In the genomic region with DNA sequence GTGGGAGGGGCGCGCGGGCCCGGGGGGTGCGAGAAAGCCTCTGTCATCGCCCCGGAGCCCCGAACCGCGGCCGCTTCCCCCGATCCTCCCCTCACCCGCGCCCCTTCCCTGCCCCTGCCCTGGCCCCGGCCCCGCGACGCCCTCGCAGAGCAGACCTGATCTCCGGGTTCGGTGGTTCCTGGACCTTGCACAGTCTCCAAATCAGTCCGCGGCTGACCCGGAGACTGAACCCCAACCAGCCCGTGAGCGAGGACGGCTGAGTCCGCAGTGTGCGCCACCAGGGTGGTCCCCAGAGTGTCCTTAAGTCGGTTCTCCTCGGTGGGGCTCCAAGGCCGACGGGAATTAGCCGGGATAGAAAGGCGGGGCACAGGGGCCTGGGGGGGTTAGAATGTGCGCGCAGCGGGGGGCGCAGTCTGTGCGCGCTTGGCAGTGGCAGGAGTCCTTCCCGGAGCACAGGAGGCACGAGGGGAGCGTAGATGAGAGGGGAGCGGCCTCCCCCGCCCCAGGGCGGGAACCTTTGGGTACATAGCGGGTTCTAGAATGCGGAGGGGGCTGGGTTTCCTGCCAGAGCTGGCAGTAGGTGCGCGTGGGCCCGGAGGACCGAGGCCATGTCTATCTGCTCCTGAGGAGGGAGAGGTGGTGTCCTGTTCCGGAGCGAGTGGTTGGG, we compare ENCODE assay signal across 8 cellular contexts. TPM values are rescaled to one million over a fixed set of nuclear protein-coding genes. Genes with fewer than 3 reads are reported as not detected.
DNase-seq lines count a peak whose midpoint lies in the region; ATAC-seq and TF ChIP-seq lines count a peak whose summit lies in the region.

No MANE protein-coding gene starts in this region.

- no TSS peak for BruUV-seq in Calu3 (replicated peaks; lab: Mats Ljungman, UMichigan)

- TF ChIP-seq CTCF in Calu3 (IDR thresholded peaks at IDR 0.05; ENCODE audit: unreplicated experiment) (no peak), SK-N-SH (IDR thresholded peaks at IDR 0.05) (no peak), mesothelial cell of epicardium (IDR thresholded peaks at IDR 0.05; ENCODE audit: unreplicated experiment) (no peak), upper lobe of left lung (IDR thresholded peaks at IDR 0.05) (no peak)

- H3K9me3 Mint-ChIP-seq in Calu3 (ENCODE audit: low read depth, unreplicated experiment), result no peaks in the 10 kb centered on the region
- H3K9me3 Mint-ChIP-seq in mesothelial cell of epicardium, result no peaks in the 10 kb centered on the region

- H3K4me3 Mint-ChIP-seq in Calu3 (ENCODE audit: low read depth, unreplicated experiment) (peak overlapping the region; percentile 75), mesothelial cell of epicardium (peak overlapping the region; percentile 78)

- H3K36me3 ChIP-seq in H7 (replicated peaks; ENCODE audit: control insufficient read depth, insufficient read depth, low read length) (no peaks in the 10 kb centered on the region), SK-N-SH (replicated peaks in 1 of 2; ENCODE audit: control insufficient read depth in 1 of 2, insufficient read depth in 2 of 2, low read length in 1 of 2) (no peaks in the 10 kb centered on the region), duodenal mucosa (ENCODE audit: control insufficient read depth in 1 of 2, insufficient read depth in 2 of 2, low read length in 2 of 2) (peaks cover 0 to 5% of the 10 kb centered on the region in 2 donors), upper lobe of left lung (peaks cover 0 to 13% (median 4%) of the 10 kb centered on the region in 4 donors)

- H3K27me3 Mint-ChIP-seq in Calu3 (ENCODE audit: unreplicated experiment) (no peaks in the 10 kb centered on the region), mesothelial cell of epicardium (ENCODE audit: low read depth) (no peaks in the 10 kb centered on the region)

- no peaks in the 10 kb centered on the region for H3K79me2 ChIP-seq in SK-N-SH (ENCODE audit: insufficient read depth)

- no peaks in the 10 kb centered on the region for H4K20me1 ChIP-seq in SK-N-SH (ENCODE audit: insufficient read depth)

- peak overlapping the region; percentile 93 for H3K4me2 ChIP-seq in SK-N-SH

- H3K4me1 ChIP-seq in SK-N-SH (ENCODE audit: control insufficient read depth in 1 of 2, insufficient read depth in 2 of 2, low read depth in 1 of 2, low read length in 1 of 2) (peaks cover 0 to 4% of the 10 kb centered on the region in 2 experiments; a peak in 1 of 4 replicates), duodenal mucosa (ENCODE audit: control insufficient read depth in 1 of 2, insufficient read depth in 2 of 2, low read length in 2 of 2) (peaks cover 5% of the 10 kb centered on the region in 2 donors), upper lobe of left lung (peaks cover 3 to 26% (median 18%) of the 10 kb centered on the region in 4 donors)

- H3K36me3 Mint-ChIP-seq in Calu3 (ENCODE audit: insufficient read depth, unreplicated experiment) (peaks cover 16% of the 10 kb centered on the region), mesothelial cell of epicardium (no peaks in the 10 kb centered on the region)

- no peaks in the 10 kb centered on the region for H3K4me1 Mint-ChIP-seq in Calu3 (ENCODE audit: low read depth, unreplicated experiment)
- H3K4me1 Mint-ChIP-seq in mesothelial cell of epicardium, result peaks cover 5% of the 10 kb centered on the region

- no peak for TF ChIP-seq RAD21 in SK-N-SH (IDR thresholded peaks at IDR 0.05; ENCODE audit: low read length)

- POLR2A ChIA-PET in SK-N-SH (lab: Yijun Ruan, JAX), result no interaction called here

- no peak for DNase-seq in Calu3
- peak; percentile 94 for DNase-seq in H7
- DNase-seq in SK-N-SH, result peak; percentile 79
- no peak for DNase-seq in mesothelial cell of epicardium (ENCODE audit: low spot score in 2 of 2, unreplicated experiment in 2 of 2)
- DNase-seq in upper lobe of left lung, result peak in 1 of 2 donors; percentile 90
- no peak for DNase-seq in globus pallidus (ENCODE audit: low spot score)
- no peak for DNase-seq in activated gamma-delta T cell treated with Interleukin-2 at 50 U/mL for 16 hours

- no peaks in the 10 kb centered on the region for H3K9me2 ChIP-seq in SK-N-SH

- peak; percentile 43 to 54 for ATAC-seq in upper lobe of left lung (ENCODE audit: low FRiP score in 2 of 2)

- H3K9ac ChIP-seq in SK-N-SH, result peak overlapping the region; percentile 84
- H3K9ac ChIP-seq in duodenal mucosa (ENCODE audit: low read depth in 1 of 2, low read length in 2 of 2), result peak overlapping the region; percentile 54 to 63

- peak overlapping the region; percentile 97; the same call in 1 of the 2 replicates for H2AFZ ChIP-seq in SK-N-SH (ENCODE audit: low read depth)

- no peaks in the 10 kb centered on the region for H3K9me3 ChIP-seq in SK-N-SH
- H3K9me3 ChIP-seq in duodenal mucosa (ENCODE audit: control insufficient read depth in 1 of 2, low read length in 2 of 2), result no peaks in the 10 kb centered on the region
- no peaks in the 10 kb centered on the region for H3K9me3 ChIP-seq in upper lobe of left lung

- peak overlapping the region; percentile 72 for H3K4me3 ChIP-seq in H7 (ENCODE audit: insufficient read depth, low read depth, low read length)
- H3K4me3 ChIP-seq in SK-N-SH (ENCODE audit: low read depth in 2 of 2, low read length in 1 of 2), result peak overlapping the region; percentile 68 to 85
- peak overlapping the region; percentile 75 to 79 for H3K4me3 ChIP-seq in duodenal mucosa (ENCODE audit: low read depth in 1 of 2, low read length in 2 of 2)
- H3K4me3 ChIP-seq in upper lobe of left lung, result peak overlapping the region; percentile 75 to 86 (median 84)

- no peaks in the 10 kb centered on the region for H3K27me3 ChIP-seq in H7 (ENCODE audit: control insufficient read depth, insufficient read depth, low read length)
- H3K27me3 ChIP-seq in SK-N-SH (ENCODE audit: insufficient read depth), result no peaks in the 10 kb centered on the region
- no peaks in the 10 kb centered on the region for H3K27me3 ChIP-seq in duodenal mucosa (ENCODE audit: control insufficient read depth in 1 of 2, insufficient read depth in 2 of 2, low read length in 2 of 2)
- no peaks in the 10 kb centered on the region for H3K27me3 ChIP-seq in upper lobe of left lung

- H3K27ac Mint-ChIP-seq in Calu3 (ENCODE audit: unreplicated experiment) (no peak overlapping the region), mesothelial cell of epicardium (peak overlapping the region; percentile 61)

- H3F3A ChIP-seq in SK-N-SH (replicated peaks; ENCODE audit: insufficient read depth), result peaks cover 19% of the 10 kb centered on the region

- intact Hi-C loops in Calu3 (cut with micrococcal nuclease; ENCODE audit: unreplicated experiment), result no loop called here

- TF ChIP-seq POLR2A in upper lobe of left lung (IDR thresholded peaks at IDR 0.05), result no peak

- 26% methylated on average over 36 of the region's 55 CpGs for WGBS in SK-N-SH (ENCODE audit: low lambda C conversion rate)
- WGBS in upper lobe of left lung, 2 donors, result 5 to 8% methylated on average over 24 to 48 of the region's 55 CpGs

- CTCF ChIA-PET in Calu3 (lab: Charles Lee) (no interaction called here), SK-N-SH (lab: Yijun Ruan, JAX) (interaction anchor here (0.7 to 4.0 kb wide), 11 partner anchors 10 to 269 kb away, joined by 3 to 64 read pairs (median 4); a partner anchor contains a TSS)

- H3K27ac ChIP-seq in SK-N-SH (ENCODE audit: low read depth in 2 of 2, low read length in 1 of 2) (no peak overlapping the region; a peak in 1 of 4 replicates), duodenal mucosa (ENCODE audit: low read depth, low read length) (peak overlapping the region; percentile 56), upper lobe of left lung (peak overlapping the region; percentile 84 to 93 (median 88))

- TF ChIP-seq EP300 in SK-N-SH (IDR thresholded peaks at IDR 0.05; ENCODE audit: borderline replicate concordance in 1 of 2, low read depth in 1 of 2, low read length in 1 of 2) (no peak), upper lobe of left lung (IDR thresholded peaks at IDR 0.05) (no peak)

TF ChIP-seq in SK-N-SH, 30 proteins besides CTCF, POLR2A, EP300 and RAD21:
- TF ChIP-seq, protein P1, sequence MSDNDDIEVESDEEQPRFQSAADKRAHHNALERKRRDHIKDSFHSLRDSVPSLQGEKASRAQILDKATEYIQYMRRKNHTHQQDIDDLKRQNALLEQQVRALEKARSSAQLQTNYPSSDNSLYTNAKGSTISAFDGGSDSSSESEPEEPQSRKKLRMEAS (IDR thresholded peaks at IDR 0.05; ENCODE audit: low read depth), result 0 out of 2 replicates have a peak, but pooled peaks have one; percentile 4
- no peak for TF ChIP-seq EZH2phosphoT487 (IDR thresholded peaks at IDR 0.05; ENCODE audit: borderline replicate concordance, low read depth)

RNA-seq across cellular contexts. Expression of a gene that starts 0.8 kb away (rescaled TPM):
- total RNA-seq in Calu3 (2022) (6.8 and 7.7 TPM in 2 replicates), mesothelial cell of epicardium (5.2 to 6.6 TPM (median 5.9 TPM) in 3 replicates), upper lobe of left lung (10 to 100 TPM in 4 of 6 donors, 1 to 10 TPM in 2; 4.8 to 38.8 (median 14.0) TPM)
- 29.4 and 35.0 TPM in 2 replicates for total RNA-seq in H7 (2014; rRNA removed; shearing (Covaris generic))
- 5.0 and 7.8 TPM in 2 replicates for polyA plus RNA-seq in SK-N-SH (2012; rRNA removed)
- 1.8 and 4.1 TPM in 2 replicates for polyA plus RNA-seq in SK-N-SH (2012; cell fraction: cytosol; rRNA removed)
- polyA plus RNA-seq in SK-N-SH (2012; cell fraction: nucleus; rRNA removed), result 15.1 and 16.8 TPM in 2 replicates

RNA-seq across cellular contexts. Expression of a gene that starts 14.1 kb away (rescaled TPM):
- total RNA-seq in Calu3 (2022) (321 and 367 TPM in 2 replicates), mesothelial cell of epicardium (443 to 471 TPM (median 467 TPM) in 3 replicates), upper lobe of left lung (100 to 1,000 TPM in 4 of 6 donors, 10 to 100 TPM in 2; 73.3 to 222 (median 177) TPM)
- total RNA-seq in H7 (2014; rRNA removed; shearing (Covaris generic)), result 798 and 1,235 TPM in 2 replicates
- 64.6 and 79.5 TPM in 2 replicates for polyA plus RNA-seq in SK-N-SH (2012; rRNA removed)
- polyA plus RNA-seq in SK-N-SH (2012; cell fraction: cytosol; rRNA removed), result 101 and 156 TPM in 2 replicates
- polyA plus RNA-seq in SK-N-SH (2012; cell fraction: nucleus; rRNA removed), result 59.7 and 115 TPM in 2 replicates

RNA-seq across cellular contexts. Expression of a gene that starts 20.8 kb away (rescaled TPM):
- 35.4 and 36.5 TPM in 2 replicates for total RNA-seq in Calu3 (2022)
- total RNA-seq in H7 (2014; rRNA removed; shearing (Covaris generic)), result 66.5 and 76.6 TPM in 2 replicates
- polyA plus RNA-seq in SK-N-SH (2012; rRNA removed), result 36.6 and 51.3 TPM in 2 replicates
- polyA plus RNA-seq in SK-N-SH (2012; cell fraction: cytosol; rRNA removed), result 20.8 and 32.1 TPM in 2 replicates
- polyA plus RNA-seq in SK-N-SH (2012; cell fraction: nucleus; rRNA removed), result 26.9 and 52.8 TPM in 2 replicates
- total RNA-seq in mesothelial cell of epicardium, result 20.7 to 22.6 TPM (median 21.6 TPM) in 3 replicates
- 10 to 100 TPM; 21.7 to 70.1 (median 50.6) TPM for total RNA-seq in upper lobe of left lung

RNA-seq across cellular contexts. Expression of a gene that starts 46.4 kb away (rescaled TPM):
- total RNA-seq in Calu3 (2022), result 52.4 and 53.2 TPM in 2 replicates
- total RNA-seq in H7 (2014; rRNA removed; shearing (Covaris generic)), result 82.3 and 113 TPM in 2 replicates
- 57.2 and 73.7 TPM in 2 replicates for polyA plus RNA-seq in SK-N-SH (2012; rRNA removed)
- 26.1 and 39.0 TPM in 2 replicates for polyA plus RNA-seq in SK-N-SH (2012; cell fraction: cytosol; rRNA removed)
- 102 and 199 TPM in 2 replicates for polyA plus RNA-seq in SK-N-SH (2012; cell fraction: nucleus; rRNA removed)
- 35.2 to 38.3 TPM (median 37.2 TPM) in 3 replicates for total RNA-seq in mesothelial cell of epicardium
- 100 to 1,000 TPM in 1 of 6 donors, 10 to 100 TPM in 5; 47.8 to 105 (median 76.8) TPM for total RNA-seq in upper lobe of left lung

Comparison
In these comparisons a context has a peak if more than half of its experiments do, and no peak if none do; other contexts are left out.
1. DNase-seq: peak in H7 (single experiment) and SK-N-SH (single experiment); none in Calu3 (single experiment), mesothelial cell of epicardium (0 of 2), globus pallidus (single experiment) and activated gamma-delta T cell treated with Interleukin-2 at 50 U/mL for 16 hours (single experiment).
2. H3K27ac ChIP-seq: peak in duodenal mucosa (single experiment) and upper lobe of left lung (4 of 4); none in SK-N-SH (0 of 2).
3. Peak in every context shown above with its lines, with median percentiles within 50 percentile points of each other: H3K4me3 ChIP-seq.